Comparison of ENCODE assay signal across 16 cellular contexts in genomic region chr10:11886851-11887250, GRCh38.
DNase-seq lines count a peak whose midpoint lies in the region; ATAC-seq and TF ChIP-seq lines count a peak whose summit lies in the region.
"Had no signal": no experiment of that assay in that cellular context is flagged by ENCODE, and none has a peak within 500 bp of the region (broad histone marks: within the 10 kb centered on the region; RNA-seq: fewer than 3 reads in every experiment).

No MANE protein-coding gene starts in this region.

- WGBS in neuronal stem cell (ENCODE audit: extremely low coverage in 2 of 2, insufficient read length in 2 of 2, insufficient replicate concordance in 1 of 2), 2 donors = no CpG with 5 or more reads among the region's 12 CpGs

- H3K27me3 ChIP-seq in SJCRH30 (no peaks in the 10 kb centered on the region), neuronal stem cell (ENCODE audit: control insufficient read depth in 3 of 3, insufficient read depth in 3 of 3, low read depth in 1 of 3, low read length in 3 of 3) (no peaks in the 10 kb centered on the region)
- H3K27me3 ChIP-seq: adrenal gland, BE2C had no signal

- H3K18ac ChIP-seq in neuronal stem cell (ENCODE audit: low read length) = no peak overlapping the region

- peak overlapping the region; percentile 55 for H3K27ac ChIP-seq in SJCRH30
- no peak overlapping the region for H3K27ac ChIP-seq in neuronal stem cell (replicated peaks; ENCODE audit: low read length)
- H3K27ac ChIP-seq: adrenal gland, coronary artery had no signal

- H3K36me3 ChIP-seq in SJCRH30 = no peaks in the 10 kb centered on the region
- H3K36me3 ChIP-seq in neuronal stem cell (replicated peaks in 1 of 2; ENCODE audit: control insufficient read depth in 2 of 2, insufficient read depth in 2 of 2, low read length in 2 of 2) = no peaks in the 10 kb centered on the region
- H3K36me3 ChIP-seq: adrenal gland, BE2C had no signal

- H3K4me2 ChIP-seq in neuronal stem cell (ENCODE audit: insufficient read depth, low read length, poor library complexity, severe bottlenecking) = no peak overlapping the region

- H4K91ac ChIP-seq in neuronal stem cell (ENCODE audit: low read depth, low read length, poor library complexity) = no peak overlapping the region

- H3K4me3 ChIP-seq in SJCRH30 (no peak overlapping the region), neuronal stem cell (ENCODE audit: low read length in 2 of 2) (no peak overlapping the region)
- H3K4me3 ChIP-seq: adrenal gland, coronary artery had no signal

- ATAC-seq in GM21825 (IDR thresholded peaks at IDR 0.05; ENCODE audit: unreplicated experiment) (peak; percentile 53), HG02885 (IDR thresholded peaks at IDR 0.05; ENCODE audit: poor library complexity, unreplicated experiment) (no peak), GM21526 (IDR thresholded peaks at IDR 0.05; ENCODE audit: low FRiP score, unreplicated experiment) (no peak)

- no peak overlapping the region for H3K23ac ChIP-seq in neuronal stem cell (ENCODE audit: low read depth, low read length, poor library complexity)

- no peak overlapping the region for H2BK12ac ChIP-seq in neuronal stem cell (ENCODE audit: low read length)

- peak overlapping the region; percentile 56 for H4K8ac ChIP-seq in neuronal stem cell (ENCODE audit: low read depth, low read length)

- H3K4me1 ChIP-seq in SJCRH30 (peaks cover 16% of the 10 kb centered on the region), neuronal stem cell (ENCODE audit: control insufficient read depth in 2 of 2, insufficient read depth in 1 of 2, low read depth in 1 of 2, low read length in 2 of 2) (no peaks in the 10 kb centered on the region)
- H3K4me1 ChIP-seq: adrenal gland, BE2C had no signal

- no peak overlapping the region for H2AFZ ChIP-seq in neuronal stem cell (ENCODE audit: low read length)

- no peak overlapping the region for H3K9ac ChIP-seq in neuronal stem cell (ENCODE audit: low read depth, low read length, poor library complexity)

- no peak for TF ChIP-seq CTCF in GM10266 (IDR thresholded peaks at IDR 0.05; ENCODE audit: control insufficient read depth, insufficient read depth, low read depth, missing control alignments)

- DNase-seq in GM10266 (ENCODE audit: extremely low spot score) (peak; percentile 49), SJCRH30 (no peak), neuronal stem cell (ENCODE audit: low spot score) (no peak), UCSD-AML1 (lab: John Stamatoyannopoulos, UW; ENCODE audit: unreplicated experiment) (no peak), globus pallidus (ENCODE audit: low spot score) (no peak)
- DNase-seq: activated T-cell treated with anti-CD3 and anti-CD28 coated beads for 4 hours; adrenal gland; BE2C; NCI-H1092 treated with DMSO at 0.1 percent for 48 hours; NCI-H446 treated with DMSO at 0.1 percent for 48 hours; Right ventricle myocardium superior; stimulated activated CD4-positive, alpha-beta T cell treated with anti-CD3 and anti-CD28 coated beads, Interleukin-2, amount 100 ng/mL, for 24 hours had no signal

- no peak overlapping the region for H2BK120ac ChIP-seq in neuronal stem cell (ENCODE audit: low read depth, low read length)

- H3K79me1 ChIP-seq in neuronal stem cell (ENCODE audit: low read depth, low read length) = no peaks in the 10 kb centered on the region

- no peak overlapping the region for H3K14ac ChIP-seq in neuronal stem cell (ENCODE audit: low read length)

- H3K4ac ChIP-seq in neuronal stem cell (ENCODE audit: low read length) = no peak overlapping the region

- H2AK5ac ChIP-seq in neuronal stem cell (ENCODE audit: low read depth, low read length) = peak overlapping the region; percentile 73

- H2BK5ac ChIP-seq in neuronal stem cell (ENCODE audit: low read length) = no peak overlapping the region

- H2BK15ac ChIP-seq in neuronal stem cell (ENCODE audit: low read length) = no peak overlapping the region

- no peaks in the 10 kb centered on the region for H3K9me3 ChIP-seq in SJCRH30 (replicated peaks)
- no peaks in the 10 kb centered on the region for H3K9me3 ChIP-seq in neuronal stem cell (replicated peaks in 1 of 2; ENCODE audit: control insufficient read depth in 2 of 2, insufficient read depth in 1 of 2, low read depth in 1 of 2, low read length in 2 of 2)
- H3K9me3 ChIP-seq: adrenal gland, BE2C had no signal
